ENCODE assay signal across 33 cellular contexts in the genomic region with DNA sequence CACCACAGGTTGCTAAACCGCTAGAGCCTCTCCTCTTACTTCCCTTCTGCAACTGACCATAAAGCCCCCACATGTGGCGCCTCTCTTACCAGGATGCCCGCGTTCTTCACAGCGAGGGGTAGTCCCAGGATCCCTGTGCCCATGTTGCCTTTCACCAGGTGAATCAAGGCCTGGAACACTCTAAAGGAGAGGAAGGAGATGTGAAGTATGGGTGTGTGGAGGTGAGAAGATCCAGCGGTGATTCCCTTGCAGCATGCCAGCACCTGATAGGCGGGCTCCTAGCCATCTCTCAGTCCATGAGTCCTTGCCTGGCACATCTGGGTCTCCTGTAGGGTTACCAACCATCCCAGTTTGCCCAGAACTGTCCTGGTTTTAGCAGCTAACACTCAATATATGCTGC. TPM values are rescaled to one million over a fixed set of nuclear protein-coding genes. Genes with fewer than 3 reads are reported as not detected.
"Had no signal": no experiment of that assay in that cellular context is flagged by ENCODE, and none has a peak within 500 bp of the region (broad histone marks: within the 10 kb centered on the region; RNA-seq: fewer than 3 reads in every experiment).

No MANE protein-coding gene starts in this region.

- H2AFZ ChIP-seq: neural progenitor cell, parathyroid adenoma had no signal

- H3K4me1 ChIP-seq: right lobe of liver, upper lobe of right lung had no signal

- H3K36me3 Mint-ChIP-seq: mesothelial cell of epicardium, naive B cell, natural killer cell, neural progenitor cell had no signal

- H3K27ac ChIP-seq: left ventricle myocardium inferior, neural progenitor cell, parathyroid adenoma, right atrium auricular region, right lobe of liver, skin epidermis, suprapubic skin, thoracic aorta, tibial artery, upper lobe of right lung had no signal

- H3K9me3 ChIP-seq: left ventricle myocardium inferior, right atrium auricular region, right lobe of liver, suprapubic skin, thoracic aorta, tibial artery, upper lobe of right lung had no signal

- ATAC-seq: natural killer cell, right lobe of liver, upper lobe of right lung had no signal

- H3K4me3 Mint-ChIP-seq: mesothelial cell of epicardium; naive B cell; natural killer cell; nephron progenitor cell; neural progenitor cell; stimulated activated naive CD8-positive, alpha-beta T cell treated with anti-CD3 and anti-CD28 coated beads, Interleukin-15, Interleukin-2, amounts not matched to agents 100 ng/mL and 50 ng/mL, for 24 hours had no signal

- H3K4me3 ChIP-seq: left ventricle myocardium inferior, lung, neural progenitor cell, right atrium auricular region, right lobe of liver, skin epidermis, suprapubic skin, thoracic aorta, tibial artery, upper lobe of right lung had no signal

- DNase-seq: hypothalamus; immature natural killer cell; left ventricle myocardium inferior; mesendoderm; naive B cell; natural killer cell; nephron progenitor cell; right lobe of liver; stimulated activated CD4-positive, alpha-beta T cell treated with anti-CD3 and anti-CD28 coated beads, Interleukin-12 subunit alpha, Interleukin-12 subunit beta, amount 100 ng/mL, for 4 hours; stimulated activated CD4-positive, alpha-beta T cell treated with anti-CD3 and anti-CD28 coated beads, Interleukin-15, amount 100 ng/mL, for 24 hours; stimulated activated CD4-positive, alpha-beta T cell treated with anti-CD3 and anti-CD28 coated beads, Interleukin-2, amount 100 ng/mL, for 24 hours; stimulated activated CD4-positive, alpha-beta T cell treated with anti-CD3 and anti-CD28 coated beads, Interleukin-4, amount 100 ng/mL, for 1 hour; stimulated activated naive CD4-positive, alpha-beta T cell; tibial artery; trophoblast cell; upper lobe of right lung had no signal

- H3K27ac Mint-ChIP-seq: immature natural killer cell; mesothelial cell of epicardium; natural killer cell; nephron progenitor cell; neural progenitor cell; stimulated activated naive CD8-positive, alpha-beta T cell treated with anti-CD3 and anti-CD28 coated beads, Interleukin-15, Interleukin-2, amounts not matched to agents 100 ng/mL and 50 ng/mL, for 24 hours had no signal

- H3K4me1 Mint-ChIP-seq: naive B cell had no signal

- H3K27me3 ChIP-seq: right atrium auricular region, right lobe of liver had no signal

- H3K9me3 Mint-ChIP-seq: immature natural killer cell; mesothelial cell of epicardium; naive B cell; natural killer cell; nephron progenitor cell; neural progenitor cell; stimulated activated naive CD8-positive, alpha-beta T cell treated with anti-CD3 and anti-CD28 coated beads, Interleukin-15, Interleukin-2, amounts not matched to agents 100 ng/mL and 50 ng/mL, for 24 hours had no signal

- H3K36me3 ChIP-seq: left ventricle myocardium inferior, neural progenitor cell, right atrium auricular region, right lobe of liver, suprapubic skin, thoracic aorta, tibial artery, upper lobe of right lung had no signal

RNA-seq across cellular contexts. Expression of a gene that starts 3.3 kb away (rescaled TPM):
- total RNA-seq: kidney epithelial cell, lung, mesothelial cell of epicardium, mononuclear cell, natural killer cell, posterior vena cava, pulmonary artery endothelial cell, right atrium auricular region, right lobe of liver, suprapubic skin, thoracic aorta, upper lobe of right lung had no signal

RNA-seq across cellular contexts. Expression of a gene that starts 40.5 kb away (rescaled TPM):
- total RNA-seq: kidney epithelial cell, left ventricle myocardium inferior, lower leg skin, lung, mesothelial cell of epicardium, mononuclear cell, natural killer cell, omental fat pad, posterior vena cava, pulmonary artery endothelial cell, renal cortical epithelial cell, right atrium auricular region, right lobe of liver, subcutaneous adipose tissue, suprapubic skin, thoracic aorta, upper lobe of right lung had no signal
